In the genomic region with DNA sequence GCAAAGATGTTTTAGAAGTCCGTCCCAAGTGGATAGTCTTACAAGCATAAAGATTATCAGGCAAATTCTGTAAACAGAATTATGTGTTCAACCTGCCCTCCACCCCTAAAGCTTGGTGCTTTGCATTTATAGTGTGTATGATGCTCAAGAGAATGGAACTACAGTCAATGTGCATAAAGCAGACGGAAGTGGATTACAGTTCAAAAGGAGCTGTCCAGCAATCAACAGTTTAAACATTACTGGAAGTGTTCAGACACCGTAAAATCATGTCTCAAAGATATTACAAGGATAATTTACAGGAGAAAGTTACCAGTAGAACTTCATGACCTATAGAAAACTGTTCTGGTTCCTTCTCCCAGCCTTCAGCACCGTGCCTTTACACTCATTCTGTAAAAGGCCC, we compare ENCODE assay signal across 9 cellular contexts. TPM values are rescaled to one million over a fixed set of nuclear protein-coding genes. Genes with fewer than 3 reads are reported as not detected.
A peak's percentile ranks its signal among the peaks of the same experiment; 100 is the strongest.
DNase-seq lines count a peak whose midpoint lies in the region; ATAC-seq and TF ChIP-seq lines count a peak whose summit lies in the region.
"Had no signal": no experiment of that assay in that cellular context is flagged by ENCODE, and none has a peak within 500 bp of the region (broad histone marks: within the 10 kb centered on the region; RNA-seq: fewer than 3 reads in every experiment).

No MANE protein-coding gene starts in this region.

- H2AFZ ChIP-seq in PC-3 (ENCODE audit: low read length) (no peak overlapping the region), neuron (ENCODE audit: low read depth, low read length) (peak overlapping the region; percentile 69)

- H4K20me1 ChIP-seq in PC-3 (ENCODE audit: low read length), result no peaks in the 10 kb centered on the region

- H3F3A ChIP-seq in PC-3 (ENCODE audit: low read length, unreplicated experiment), result no peaks in the 10 kb centered on the region

- intact Hi-C loops in PC-3 (cut with micrococcal nuclease), result no loop called here

- CTCF ChIA-PET in PC-3 (lab: Charles Lee), result no interaction called here

- H3K79me2 ChIP-seq in PC-3 (ENCODE audit: low read length), result no peaks in the 10 kb centered on the region

- POLR2A ChIA-PET in PC-3 (lab: Charles Lee; ENCODE audit: unreplicated experiment), result no interaction called here

- DNase-seq in GM12865 (ENCODE audit: low read depth), result no peak
- no peak for DNase-seq in PC-3
- peak; percentile 29 for DNase-seq in epithelial cell of esophagus (ENCODE audit: low read depth)
- no peak for DNase-seq in cortex of kidney (lab: John Stamatoyannopoulos, UW)
- no peak for DNase-seq in KBM-7
- DNase-seq in left lobe of liver (ENCODE audit: low spot score), result no peak
- no peak for DNase-seq in NCI-H1105 treated with DMSO at 0.1 percent for 48 hours (lab: John Stamatoyannopoulos, UW)

- no peak overlapping the region for H3K4me2 ChIP-seq in PC-3 (ENCODE audit: low read length)

- no peak overlapping the region for H3K9ac ChIP-seq in PC-3 (ENCODE audit: low read length)

- no peak overlapping the region for H3K27ac ChIP-seq in PC-3 (ENCODE audit: low read length)
- H3K27ac ChIP-seq: tibial nerve had no signal

- in situ Hi-C loops in KBM-7 (cut with MboI; ENCODE audit: low pct_unique_long_range_greater_than_20kb, low sequenced_read_pairs), result no loop called here

- H3K27me3 ChIP-seq in PC-3 (ENCODE audit: low read length) (peaks cover 32% of the 10 kb centered on the region), neuron (ENCODE audit: insufficient read depth, low read length) (peaks cover 4% of the 10 kb centered on the region)

- BruUV-seq in PC-3 (replicated peaks; lab: Mats Ljungman, UMichigan), result no TSS peak

- TF ChIP-seq CTCF in GM12865 (IDR thresholded peaks at IDR 0.05; ENCODE audit: insufficient read depth, low read depth, low read length, missing control alignments) (no peak), PC-3 (conservative IDR thresholded peaks at IDR 0.05; ENCODE audit: low read depth, low read length) (no peak), epithelial cell of esophagus (IDR thresholded peaks at IDR 0.05; ENCODE audit: insufficient read depth, low read depth, low read length, missing control alignments) (no peak)

- H3K9me3 ChIP-seq in PC-3 (ENCODE audit: low read length), result no peaks in the 10 kb centered on the region
- no peaks in the 10 kb centered on the region for H3K9me3 ChIP-seq in neuron (ENCODE audit: low read length)
- H3K9me3 ChIP-seq: tibial nerve had no signal

- H3K9me2 ChIP-seq in PC-3 (replicated peaks; ENCODE audit: low read length), result no peaks in the 10 kb centered on the region

- peak overlapping the region; percentile 57; the same call in 1 of the 2 replicates for H3K4me3 ChIP-seq in GM12865 (ENCODE audit: low read depth, low read length)
- H3K4me3 ChIP-seq in PC-3 (ENCODE audit: low read length), result no peak overlapping the region
- no peak overlapping the region for H3K4me3 ChIP-seq in epithelial cell of esophagus (ENCODE audit: low read length)
- H3K4me3 ChIP-seq in neuron (ENCODE audit: low read length), result peak overlapping the region; percentile 66

- H3K36me3 ChIP-seq in PC-3 (ENCODE audit: low read depth, low read length) (no peaks in the 10 kb centered on the region), neuron (ENCODE audit: insufficient read depth, low read length) (no peaks in the 10 kb centered on the region)
- H3K36me3 ChIP-seq: tibial nerve had no signal

- H3K4me1 ChIP-seq in PC-3 (ENCODE audit: insufficient read depth, low read length) (0 out of 2 replicates have a peak, but pooled peaks cover 5% of the 10 kb centered on the region), neuron (ENCODE audit: insufficient read depth, low read length) (no peaks in the 10 kb centered on the region)

- 0 out of 2 replicates have a peak, but pooled peaks have one; percentile 20 for ATAC-seq in PC-3
- ATAC-seq in left lobe of liver, result no peak

RNA-seq across cellular contexts. Expression of a gene that starts 1.0 kb away (rescaled TPM):
- total RNA-seq in PC-3 (2014; rRNA removed), result not detected in 2 replicates
- total RNA-seq in left lobe of liver, result 3.4 TPM

Comparison
In these comparisons a context has a peak if more than half of its experiments do, and no peak if none do; other contexts are left out.
1. H3K4me3 ChIP-seq: peak in GM12865 (single experiment) and neuron (single experiment); none in PC-3 (single experiment) and epithelial cell of esophagus (single experiment).